ENCODE assay signal across 23 cellular contexts in genomic region chr7:107206706-107207105, GRCh38.
"Had no signal": no experiment of that assay in that cellular context is flagged by ENCODE, and none has a peak within 500 bp of the region (broad histone marks: within the 10 kb centered on the region; RNA-seq: fewer than 3 reads in every experiment).

No MANE protein-coding gene starts in this region.

- H3K4me1 Mint-ChIP-seq: activated CD4-positive, alpha-beta T cell treated with anti-CD3 and anti-CD28 coated beads for 36 hours; activated T-helper 17 cell treated with anti-CD3 and anti-CD28 coated beads, Interleukin-2, amount 50 U/mL, for 72 hours; neural crest cell; WTC11 had no signal

- H3K9me3 ChIP-seq: ascending aorta, breast epithelium, esophagus muscularis mucosa, prostate gland, stomach, thyroid gland had no signal

- ATAC-seq: activated CD4-positive, alpha-beta T cell treated with anti-CD3 and anti-CD28 coated beads for 36 hours; activated T-helper 17 cell treated with anti-CD3 and anti-CD28 coated beads, Interleukin-2, amount 50 U/mL, for 72 hours; foreskin keratinocyte; left lobe of liver; right cardiac atrium; WTC11 had no signal

- H3K4me1 ChIP-seq: foreskin keratinocyte, prostate gland had no signal

- H3K4me3 ChIP-seq: ascending aorta, breast epithelium, esophagus muscularis mucosa, prostate gland, SK-N-MC, skin epidermis, stomach, thyroid gland had no signal

- H3K27me3 Mint-ChIP-seq: activated CD4-positive, alpha-beta memory T cell treated with anti-CD3 and anti-CD28 coated beads for 36 hours; activated CD4-positive, alpha-beta T cell treated with anti-CD3 and anti-CD28 coated beads for 36 hours; activated T-helper 17 cell treated with anti-CD3 and anti-CD28 coated beads, Interleukin-2, amount 50 U/mL, for 72 hours had no signal

- H3K27me3 ChIP-seq: ascending aorta, breast epithelium, esophagus muscularis mucosa, foreskin keratinocyte, stomach, thyroid gland had no signal

- H3K4me3 Mint-ChIP-seq: activated CD4-positive, alpha-beta memory T cell treated with anti-CD3 and anti-CD28 coated beads for 36 hours; activated CD4-positive, alpha-beta T cell treated with anti-CD3 and anti-CD28 coated beads for 36 hours; activated T-helper 17 cell treated with anti-CD3 and anti-CD28 coated beads, Interleukin-2, amount 50 U/mL, for 72 hours; neural crest cell; WTC11 had no signal

- H3K9me3 Mint-ChIP-seq: activated CD4-positive, alpha-beta memory T cell treated with anti-CD3 and anti-CD28 coated beads for 36 hours; activated T-helper 17 cell treated with anti-CD3 and anti-CD28 coated beads, Interleukin-2, amount 50 U/mL, for 72 hours; neural crest cell; WTC11 had no signal

- H3K36me3 ChIP-seq: prostate gland had no signal

- DNase-seq: activated CD4-positive, alpha-beta memory T cell treated with anti-CD3 and anti-CD28 coated beads for 36 hours; activated CD4-positive, alpha-beta T cell treated with anti-CD3 and anti-CD28 coated beads for 36 hours; activated naive CD4-positive, alpha-beta T cell treated with Interleukin-2 at 50 U/mL for 16 hours; activated T-cell treated with anti-CD3 and anti-CD28 coated beads, Interleukin-2, amount 50 U/mL, for 1 hour; cerebellar nuclear complex; effector CD8-positive, alpha-beta T cell; foreskin keratinocyte; hippocampal formation; islet precursor cell; mammary epithelial cell; right cardiac atrium; stomach; thyroid gland had no signal

- H3K27ac ChIP-seq: foreskin keratinocyte, SK-N-MC, thyroid gland had no signal

- H3K27ac Mint-ChIP-seq: activated CD4-positive, alpha-beta T cell treated with anti-CD3 and anti-CD28 coated beads for 36 hours; activated T-helper 17 cell treated with anti-CD3 and anti-CD28 coated beads, Interleukin-2, amount 50 U/mL, for 72 hours; WTC11 had no signal
